Comparison of ENCODE assay signal across 6 cellular contexts in the genomic region with DNA sequence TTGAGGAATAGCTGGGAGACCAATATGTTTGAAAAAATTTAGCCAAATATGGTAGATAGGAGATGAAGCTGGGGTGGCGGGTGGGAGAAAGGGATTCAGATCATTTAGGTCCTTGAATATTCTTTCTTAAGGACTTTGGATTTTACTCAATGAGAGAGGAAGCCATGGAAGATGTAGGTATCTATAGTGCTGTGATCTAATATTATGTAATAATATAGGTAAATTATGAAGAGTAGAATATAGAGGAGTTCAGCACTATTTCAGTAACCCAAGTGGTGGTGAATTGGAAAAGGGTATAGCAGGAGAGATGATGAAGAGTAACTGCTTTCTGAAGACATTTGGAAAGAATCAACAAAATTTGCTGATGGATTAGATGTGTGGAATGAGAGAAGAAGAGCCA.
"Had no signal": no experiment of that assay in that cellular context is flagged by ENCODE, and none has a peak within 500 bp of the region (broad histone marks: within the 10 kb centered on the region; RNA-seq: fewer than 3 reads in every experiment).

No MANE protein-coding gene starts in this region.

- DNase-seq: KBM-7, KG1 had no signal

- H3K27ac ChIP-seq: HL-60, KMS-11 had no signal

- H3K4me2 ChIP-seq: KMS-11 had no signal

- H3K27ac Mint-ChIP-seq: IgD-negative memory B cell had no signal

- H3K4me1 Mint-ChIP-seq: IgD-negative memory B cell had no signal

- H3K27me3 Mint-ChIP-seq: IgD-negative memory B cell had no signal

- H3K4me3 Mint-ChIP-seq: IgD-negative memory B cell had no signal

- H3K9ac ChIP-seq: KMS-11 had no signal

- FAIRE-seq: HTR-8/SVneo had no signal

- H3K9me3 Mint-ChIP-seq: IgD-negative memory B cell had no signal
